In genomic region chr9:136441191-136441680, GRCh38 we compare ENCODE assay signal across 21 cellular contexts. TPM values are rescaled to one million over a fixed set of nuclear protein-coding genes. Genes with fewer than 3 reads are reported as not detected.
DNase-seq lines count a peak whose midpoint lies in the region; ATAC-seq, FAIRE-seq and TF ChIP-seq lines count a peak whose summit lies in the region.
"Had no signal": no experiment of that assay in that cellular context is flagged by ENCODE, and none has a peak within 500 bp of the region (broad histone marks: within the 10 kb centered on the region; RNA-seq: fewer than 3 reads in every experiment).

No MANE protein-coding gene starts in this region.

- peaks cover 24% of the 10 kb centered on the region for H3K79me2 ChIP-seq in HepG2 (ENCODE audit: insufficient read depth, low read length)

- TF ChIP-seq POLR2A in HepG2 (IDR thresholded peaks at IDR 0.05; ENCODE audit: insufficient read depth in 1 of 2, low read depth in 2 of 2, low read length in 2 of 2), result 0 out of 4 replicates have a peak, but pooled peaks of 1 of the 2 experiments have one; percentile 9

- peak overlapping the region; percentile 35 for H3K4me3 Mint-ChIP-seq in Caco-2 (ENCODE audit: unreplicated experiment)

- POLR2A ChIA-PET in Caco-2 (lab: Charles Lee), result no interaction called here
- POLR2A ChIA-PET in HepG2 (lab: Yijun Ruan, JAX), result no interaction called here

- H3K4me2 ChIP-seq in HepG2 (ENCODE audit: low read depth, low read length), result no peak overlapping the region
- H3K4me2 ChIP-seq: hepatocyte, PC-9 had no signal

- WGBS in HepG2 (ENCODE audit: low lambda C conversion rate), result 87% methylated on average over 13 of the region's 15 CpGs

- H3K27ac ChIP-seq in VCaP, result peak overlapping the region; percentile 91
- peak overlapping the region; percentile 76 for H3K27ac ChIP-seq in HepG2 (ENCODE audit: extremely low read length, insufficient read depth, low read length)
- H3K27ac ChIP-seq: hepatocyte, parathyroid adenoma, PC-9, suprapubic skin had no signal

- TF ChIP-seq EP300 in HepG2 (IDR thresholded peaks at IDR 0.05; ENCODE audit: low read depth in 2 of 2, low read length in 2 of 2) (no peak), HepG2 (CRISPR knock-in tag; IDR thresholded peaks at IDR 0.05; ENCODE audit: borderline replicate concordance) (no peak)

- H3K36me3 ChIP-seq in Caco-2 (ENCODE audit: control insufficient read depth, insufficient read depth, low read length) (peaks cover 1% of the 10 kb centered on the region; the same call in 1 of the 2 replicates), HepG2 (replicated peaks in 1 of 2; ENCODE audit: control insufficient read depth in 1 of 2, insufficient read depth in 2 of 2, low read length in 2 of 2) (peaks cover 16 to 45% of the 10 kb centered on the region in 2 experiments; a peak in 4 of 5 replicates), mucosa of descending colon (ENCODE audit: low read depth) (peaks cover 6% of the 10 kb centered on the region)

- DNase-seq in A172 (ENCODE audit: low spot score) (peak; percentile 94), Caco-2 (no peak), HepG2 (ENCODE audit: low spot score) (no peak), mucosa of descending colon (no peak), NCI-H1048 (lab: John Stamatoyannopoulos, UW) (no peak)
- DNase-seq: activated T-cell treated with anti-CD3 and anti-CD28 coated beads, Interleukin-2, amount 50 U/mL, for 48 hours; cerebellar nuclear complex; DMS 273 treated with DMSO at 0.1 percent for 48 hours; effector memory CD4-positive, alpha-beta T cell; H9; NCI-H1417 treated with DMSO at 0.1 percent for 48 hours; NCI-H2171 treated with DMSO at 0.1 percent for 48 hours; PC-9; stimulated activated CD4-positive, alpha-beta T cell treated with anti-CD3 and anti-CD28 coated beads, Interleukin-4, amount 100 ng/mL, for 1 hour had no signal

- BruUV-seq in Caco-2 (replicated peaks; lab: Mats Ljungman, UMichigan) (no TSS peak), HepG2 (replicated peaks; lab: Mats Ljungman, UMichigan) (no TSS peak)

- no peak overlapping the region for H2AFZ ChIP-seq in HepG2 (ENCODE audit: low read length)
- H2AFZ ChIP-seq: hepatocyte, parathyroid adenoma, PC-9 had no signal

- H3K9me3 ChIP-seq in Caco-2, result no peaks in the 10 kb centered on the region
- H3K9me3 ChIP-seq in HepG2 (ENCODE audit: low read length), result no peaks in the 10 kb centered on the region
- H3K9me3 ChIP-seq in mucosa of descending colon, result no peaks in the 10 kb centered on the region
- H3K9me3 ChIP-seq: suprapubic skin had no signal

- no peak overlapping the region for H3K4me3 ChIP-seq in Caco-2 (ENCODE audit: low read depth, low read length)
- no peak overlapping the region for H3K4me3 ChIP-seq in HepG2 (replicated peaks in 1 of 3; ENCODE audit: insufficient read depth in 1 of 3, low read depth in 2 of 3, low read length in 3 of 3)
- no peak overlapping the region for H3K4me3 ChIP-seq in mucosa of descending colon
- H3K4me3 ChIP-seq: hepatocyte, PC-9, SK-N-MC, suprapubic skin had no signal

- FAIRE-seq in HepG2 (lab: Jason Lieb, UNC), result no peak

- ATAC-seq in HepG2 (no peak), HG03097 (IDR thresholded peaks at IDR 0.05; ENCODE audit: low FRiP score, unreplicated experiment) (no peak), mucosa of descending colon (no peak), HG03159 (IDR thresholded peaks at IDR 0.05; ENCODE audit: unreplicated experiment) (no peak)

- CTCF ChIA-PET in Caco-2 (lab: Charles Lee), result no interaction called here
- CTCF ChIA-PET in HepG2 (lab: Yijun Ruan, JAX; ENCODE audit: low intra/inter-chr PET ratio, low total read pairs), result no interaction called here

- H3K27me3 Mint-ChIP-seq in Caco-2 (ENCODE audit: insufficient read depth, unreplicated experiment), result no peaks in the 10 kb centered on the region

- H3K27ac Mint-ChIP-seq in Caco-2 (ENCODE audit: unreplicated experiment), result no peak overlapping the region

- no peak for TF ChIP-seq RAD21 in HepG2 (CRISPR knock-in tag; IDR thresholded peaks at IDR 0.05)

- 0 out of 2 replicates have a peak, but pooled peaks cover 2% of the 10 kb centered on the region for H4K20me1 ChIP-seq in HepG2 (ENCODE audit: insufficient read depth, low read length)

- H3K27me3 ChIP-seq in Caco-2 (replicated peaks; ENCODE audit: control insufficient read depth, insufficient read depth, low read length) (no peaks in the 10 kb centered on the region), HepG2 (ENCODE audit: control insufficient read depth in 1 of 2, insufficient read depth in 2 of 2, low read length in 2 of 2) (no peaks in the 10 kb centered on the region; a peak in 1 of 5 replicates)
- H3K27me3 ChIP-seq: hepatocyte, suprapubic skin had no signal

- no peak overlapping the region for H3K9ac ChIP-seq in HepG2 (ENCODE audit: insufficient read depth, low read depth, low read length)
- H3K9ac ChIP-seq: parathyroid adenoma had no signal

- H3K9me3 Mint-ChIP-seq in Caco-2 (ENCODE audit: unreplicated experiment), result no peaks in the 10 kb centered on the region
- H3K9me3 Mint-ChIP-seq: H9 had no signal

- intact Hi-C loops in Caco-2 (cut with micrococcal nuclease; ENCODE audit: unreplicated experiment) (no loop called here), HepG2 (cut with micrococcal nuclease; ENCODE audit: unreplicated experiment) (no loop called here), mucosa of descending colon (cut with DNase I, micrococcal nuclease) (no loop called here)

- H3K4me1 Mint-ChIP-seq in Caco-2 (ENCODE audit: low read depth, unreplicated experiment), result peaks cover 7% of the 10 kb centered on the region

- no peak for TF ChIP-seq CTCF in Caco-2 (IDR thresholded peaks at IDR 0.05; ENCODE audit: insufficient read depth in 1 of 2, low read depth in 1 of 2, low read length in 1 of 2, severe bottlenecking in 1 of 2, unreplicated experiment in 1 of 2)
- TF ChIP-seq CTCF in VCaP (conservative IDR thresholded peaks at IDR 0.05), result no peak
- TF ChIP-seq CTCF in HepG2 (CRISPR knock-in tag; IDR thresholded peaks at IDR 0.05), result no peak
- TF ChIP-seq CTCF in mucosa of descending colon (IDR thresholded peaks at IDR 0.05), result no peak

- H3K4me1 ChIP-seq in Caco-2 (peaks cover 8% of the 10 kb centered on the region), HepG2 (ENCODE audit: insufficient read depth, low read length) (peaks cover 46% of the 10 kb centered on the region), mucosa of descending colon (ENCODE audit: low read depth) (peaks cover 21% of the 10 kb centered on the region)
- H3K4me1 ChIP-seq: parathyroid adenoma had no signal

- in situ Hi-C loops in HepG2 (cut with HindIII; ENCODE audit: extremely low pct_ligation_motif_present, low pct_unique_long_range_greater_than_20kb), result loop anchor here (5.0 kb wide), 1 partner anchor 36 kb away; no protein-coding TSS in a partner anchor

- peaks cover 65% of the 10 kb centered on the region for H3K36me3 Mint-ChIP-seq in Caco-2 (ENCODE audit: insufficient read depth, unreplicated experiment)

RNA-seq across cellular contexts. Expression of gene INPP5E, which starts 1.6 kb away (rescaled TPM):
- 16.6 and 17.6 TPM in 2 replicates for total RNA-seq in A172 (2014; rRNA removed; shearing (Covaris generic))
- total RNA-seq in Caco-2 (2022), result 18.6 and 20.0 TPM in 2 replicates
- 3.0 and 5.5 TPM in 2 replicates for total RNA-seq in HepG2 (2016; rRNA removed; fragmentation: Illumina TruSeq; extraction: Trizol)
- 0.91 and 1.3 TPM in 2 replicates for total RNA-seq in HepG2 (2016; cell fraction: cytosol; rRNA removed; fragmentation: Illumina TruSeq; extraction: Trizol; ENCODE audit: low read depth)
- total RNA-seq in HepG2 (2016; cell fraction: insoluble cytoplasmic fraction; rRNA removed; fragmentation: Illumina TruSeq; extraction: Trizol), result 2.7 and 5.4 TPM in 2 replicates
- total RNA-seq in HepG2 (2016; cell fraction: membrane; rRNA removed; fragmentation: Illumina TruSeq; extraction: Trizol), result 3.3 and 3.4 TPM in 2 replicates
- total RNA-seq in HepG2 (2016; cell fraction: nucleus; rRNA removed; fragmentation: Illumina TruSeq; extraction: Trizol), result 5.6 and 6.0 TPM in 2 replicates
- polyA plus RNA-seq in HepG2 (2011; rRNA removed), result 5.5 and 7.5 TPM in 2 replicates
- polyA plus RNA-seq in HepG2 (2011; cell fraction: cytosol; rRNA removed), result 3.2 and 4.1 TPM in 2 replicates
- 45.5 and 51.1 TPM in 2 replicates for polyA plus RNA-seq in HepG2 (2011; cell fraction: nucleus; rRNA removed)
- polyA plus RNA-seq in HepG2 (2012), result 3.7 and 5.4 TPM in 2 replicates
- polyA plus RNA-seq in HepG2 (2016; cell fraction: cytosol; fragmentation: Illumina TruSeq; extraction: Trizol; ENCODE audit: low read depth), result 0.89 and 1.0 TPM in 2 replicates
- polyA plus RNA-seq in HepG2 (2016; cell fraction: insoluble cytoplasmic fraction; fragmentation: Illumina TruSeq; extraction: Trizol; ENCODE audit: low read depth), result 4.0 and 5.3 TPM in 2 replicates
- 2.6 and 3.1 TPM in 2 replicates for polyA plus RNA-seq in HepG2 (2016; cell fraction: membrane; fragmentation: Illumina TruSeq; extraction: Trizol; ENCODE audit: low read depth)
- 22.1 and 22.8 TPM in 2 replicates for polyA plus RNA-seq in HepG2 (2016; cell fraction: nucleus; fragmentation: Illumina TruSeq; extraction: Trizol; ENCODE audit: insufficient read depth, low read depth)
- polyA minus RNA-seq in HepG2 (2011; rRNA and poly(A)+ RNA removed; ENCODE audit: low replicate concordance), result 5.4 and 5.9 TPM in 2 replicates
- 2.7 and 3.1 TPM in 2 replicates for polyA minus RNA-seq in HepG2 (2011; cell fraction: cytosol; rRNA and poly(A)+ RNA removed)
- polyA minus RNA-seq in HepG2 (2011; cell fraction: nucleus; rRNA and poly(A)+ RNA removed), result 5.8 and 7.5 TPM in 2 replicates
- 10 to 100 TPM in 1 of 3 donors, 1 to 10 TPM in 2; 9.5 to 14.4 (median 9.6) TPM for total RNA-seq in mucosa of descending colon

RNA-seq across cellular contexts. Expression of gene PMPCA, which starts 30.8 kb away (rescaled TPM):
- total RNA-seq in A172 (2014; rRNA removed; shearing (Covaris generic)), result 135 and 169 TPM in 2 replicates
- total RNA-seq in Caco-2 (2022), result 89.9 and 91.5 TPM in 2 replicates
- 75.7 and 88.4 TPM in 2 replicates for total RNA-seq in HepG2 (2016; rRNA removed; fragmentation: Illumina TruSeq; extraction: Trizol)
- total RNA-seq in HepG2 (2016; cell fraction: cytosol; rRNA removed; fragmentation: Illumina TruSeq; extraction: Trizol; ENCODE audit: low read depth), result 14.1 and 15.7 TPM in 2 replicates
- total RNA-seq in HepG2 (2016; cell fraction: insoluble cytoplasmic fraction; rRNA removed; fragmentation: Illumina TruSeq; extraction: Trizol), result 70.5 and 92.4 TPM in 2 replicates
- 21.9 and 22.0 TPM in 2 replicates for total RNA-seq in HepG2 (2016; cell fraction: membrane; rRNA removed; fragmentation: Illumina TruSeq; extraction: Trizol)
- total RNA-seq in HepG2 (2016; cell fraction: nucleus; rRNA removed; fragmentation: Illumina TruSeq; extraction: Trizol), result 58.2 and 62.3 TPM in 2 replicates
- polyA plus RNA-seq in HepG2 (2011; rRNA removed), result 70.2 and 80.2 TPM in 2 replicates
- 44.9 and 55.2 TPM in 2 replicates for polyA plus RNA-seq in HepG2 (2011; cell fraction: cytosol; rRNA removed)
- 206 and 222 TPM in 2 replicates for polyA plus RNA-seq in HepG2 (2011; cell fraction: nucleus; rRNA removed)
- 41.5 and 108 TPM in 2 replicates for polyA plus RNA-seq in HepG2 (2012)
- polyA plus RNA-seq in HepG2 (2016; cell fraction: cytosol; fragmentation: Illumina TruSeq; extraction: Trizol; ENCODE audit: low read depth), result 10.1 and 10.7 TPM in 2 replicates
- 86.9 and 90.6 TPM in 2 replicates for polyA plus RNA-seq in HepG2 (2016; cell fraction: insoluble cytoplasmic fraction; fragmentation: Illumina TruSeq; extraction: Trizol; ENCODE audit: low read depth)
- polyA plus RNA-seq in HepG2 (2016; cell fraction: membrane; fragmentation: Illumina TruSeq; extraction: Trizol; ENCODE audit: low read depth), result 13.3 and 15.7 TPM in 2 replicates
- 114 and 129 TPM in 2 replicates for polyA plus RNA-seq in HepG2 (2016; cell fraction: nucleus; fragmentation: Illumina TruSeq; extraction: Trizol; ENCODE audit: insufficient read depth, low read depth)
- 57.2 and 74.5 TPM in 2 replicates for polyA minus RNA-seq in HepG2 (2011; rRNA and poly(A)+ RNA removed; ENCODE audit: low replicate concordance)
- 22.3 and 23.8 TPM in 2 replicates for polyA minus RNA-seq in HepG2 (2011; cell fraction: cytosol; rRNA and poly(A)+ RNA removed)
- 42.0 and 54.2 TPM in 2 replicates for polyA minus RNA-seq in HepG2 (2011; cell fraction: nucleus; rRNA and poly(A)+ RNA removed)
- 10 to 100 TPM; 42.1 to 50.7 (median 45.1) TPM for total RNA-seq in mucosa of descending colon

RNA-seq across cellular contexts. Expression of gene ENTR1, which starts 30.8 kb away (rescaled TPM):
- total RNA-seq in A172 (2014; rRNA removed; shearing (Covaris generic)), result 99.2 and 148 TPM in 2 replicates
- total RNA-seq in Caco-2 (2022), result 85.2 and 92.6 TPM in 2 replicates
- 56.6 and 76.4 TPM in 2 replicates for total RNA-seq in HepG2 (2016; rRNA removed; fragmentation: Illumina TruSeq; extraction: Trizol)
- 47.6 and 52.6 TPM in 2 replicates for total RNA-seq in HepG2 (2016; cell fraction: cytosol; rRNA removed; fragmentation: Illumina TruSeq; extraction: Trizol; ENCODE audit: low read depth)
- 51.9 and 75.7 TPM in 2 replicates for total RNA-seq in HepG2 (2016; cell fraction: insoluble cytoplasmic fraction; rRNA removed; fragmentation: Illumina TruSeq; extraction: Trizol)
- total RNA-seq in HepG2 (2016; cell fraction: membrane; rRNA removed; fragmentation: Illumina TruSeq; extraction: Trizol), result 90.1 and 92.9 TPM in 2 replicates
- total RNA-seq in HepG2 (2016; cell fraction: nucleus; rRNA removed; fragmentation: Illumina TruSeq; extraction: Trizol), result 59.2 and 73.6 TPM in 2 replicates
- 70.1 and 84.2 TPM in 2 replicates for polyA plus RNA-seq in HepG2 (2011; rRNA removed)
- polyA plus RNA-seq in HepG2 (2011; cell fraction: cytosol; rRNA removed), result 35.5 and 40.6 TPM in 2 replicates
- polyA plus RNA-seq in HepG2 (2011; cell fraction: nucleus; rRNA removed), result 236 and 246 TPM in 2 replicates
- polyA plus RNA-seq in HepG2 (2012), result 48.1 and 65.0 TPM in 2 replicates
- 47.0 and 48.8 TPM in 2 replicates for polyA plus RNA-seq in HepG2 (2016; cell fraction: cytosol; fragmentation: Illumina TruSeq; extraction: Trizol; ENCODE audit: low read depth)
- 57.5 and 58.8 TPM in 2 replicates for polyA plus RNA-seq in HepG2 (2016; cell fraction: insoluble cytoplasmic fraction; fragmentation: Illumina TruSeq; extraction: Trizol; ENCODE audit: low read depth)
- polyA plus RNA-seq in HepG2 (2016; cell fraction: membrane; fragmentation: Illumina TruSeq; extraction: Trizol; ENCODE audit: low read depth), result 70.9 TPM in 2 replicates
- 178 and 194 TPM in 2 replicates for polyA plus RNA-seq in HepG2 (2016; cell fraction: nucleus; fragmentation: Illumina TruSeq; extraction: Trizol; ENCODE audit: insufficient read depth, low read depth)
- polyA minus RNA-seq in HepG2 (2011; rRNA and poly(A)+ RNA removed; ENCODE audit: low replicate concordance), result 57.8 and 122 TPM in 2 replicates
- 17.6 and 22.7 TPM in 2 replicates for polyA minus RNA-seq in HepG2 (2011; cell fraction: cytosol; rRNA and poly(A)+ RNA removed)
- 46.1 and 48.1 TPM in 2 replicates for polyA minus RNA-seq in HepG2 (2011; cell fraction: nucleus; rRNA and poly(A)+ RNA removed)
- total RNA-seq in mucosa of descending colon, result 10 to 100 TPM; 27.8 to 47.6 (median 33.2) TPM

RNA-seq across cellular contexts. Expression of gene SNAPC4, which starts 41.3 kb away (rescaled TPM):
- total RNA-seq in A172 (2014; rRNA removed; shearing (Covaris generic)), result 16.9 and 23.8 TPM in 2 replicates
- total RNA-seq in Caco-2 (2022) (15.3 and 17.2 TPM in 2 replicates), HepG2 (2016; rRNA removed; fragmentation: Illumina TruSeq; extraction: Trizol) (4.3 and 6.0 TPM in 2 replicates), mucosa of descending colon (1 to 10 TPM; 7.4 to 7.6 (median 7.6) TPM)
- 0.51 and 0.88 TPM in 2 replicates for total RNA-seq in HepG2 (2016; cell fraction: cytosol; rRNA removed; fragmentation: Illumina TruSeq; extraction: Trizol; ENCODE audit: low read depth)
- total RNA-seq in HepG2 (2016; cell fraction: insoluble cytoplasmic fraction; rRNA removed; fragmentation: Illumina TruSeq; extraction: Trizol), result 3.9 and 6.1 TPM in 2 replicates
- 1.5 TPM in 2 replicates for total RNA-seq in HepG2 (2016; cell fraction: membrane; rRNA removed; fragmentation: Illumina TruSeq; extraction: Trizol)
- total RNA-seq in HepG2 (2016; cell fraction: nucleus; rRNA removed; fragmentation: Illumina TruSeq; extraction: Trizol), result 7.0 and 9.4 TPM in 2 replicates
- 2.0 and 3.3 TPM in 2 replicates for polyA plus RNA-seq in HepG2 (2011; rRNA removed)
- polyA plus RNA-seq in HepG2 (2011; cell fraction: cytosol; rRNA removed), result 1.0 and 1.7 TPM in 2 replicates
- 20.5 and 27.4 TPM in 2 replicates for polyA plus RNA-seq in HepG2 (2011; cell fraction: nucleus; rRNA removed)
- polyA plus RNA-seq in HepG2 (2012), result 3.3 TPM in 2 replicates
- 0.61 and 0.67 TPM in 2 replicates for polyA plus RNA-seq in HepG2 (2016; cell fraction: cytosol; fragmentation: Illumina TruSeq; extraction: Trizol; ENCODE audit: low read depth)
- polyA plus RNA-seq in HepG2 (2016; cell fraction: insoluble cytoplasmic fraction; fragmentation: Illumina TruSeq; extraction: Trizol; ENCODE audit: low read depth), result 3.3 and 4.8 TPM in 2 replicates
- polyA plus RNA-seq in HepG2 (2016; cell fraction: membrane; fragmentation: Illumina TruSeq; extraction: Trizol; ENCODE audit: low read depth), result 1.2 and 1.3 TPM in 2 replicates
- 37.0 and 38.1 TPM in 2 replicates for polyA plus RNA-seq in HepG2 (2016; cell fraction: nucleus; fragmentation: Illumina TruSeq; extraction: Trizol; ENCODE audit: insufficient read depth, low read depth)
- 1.5 and 5.2 TPM in 2 replicates for polyA minus RNA-seq in HepG2 (2011; rRNA and poly(A)+ RNA removed; ENCODE audit: low replicate concordance)
- 0.53 and 1.1 TPM in 2 replicates for polyA minus RNA-seq in HepG2 (2011; cell fraction: cytosol; rRNA and poly(A)+ RNA removed)
- 6.3 and 6.8 TPM in 2 replicates for polyA minus RNA-seq in HepG2 (2011; cell fraction: nucleus; rRNA and poly(A)+ RNA removed)

RNA-seq across cellular contexts. Expression of gene SEC16A, which starts 41.6 kb away (rescaled TPM):
- total RNA-seq in A172 (2014; rRNA removed; shearing (Covaris generic)), result 35.0 and 46.3 TPM in 2 replicates
- total RNA-seq in Caco-2 (2022), result 76.4 and 81.3 TPM in 2 replicates
- total RNA-seq in HepG2 (2016; rRNA removed; fragmentation: Illumina TruSeq; extraction: Trizol), result 15.9 and 27.7 TPM in 2 replicates
- 3.9 TPM in 2 replicates for total RNA-seq in HepG2 (2016; cell fraction: cytosol; rRNA removed; fragmentation: Illumina TruSeq; extraction: Trizol; ENCODE audit: low read depth)
- 15.7 and 21.0 TPM in 2 replicates for total RNA-seq in HepG2 (2016; cell fraction: insoluble cytoplasmic fraction; rRNA removed; fragmentation: Illumina TruSeq; extraction: Trizol)
- 12.2 and 12.3 TPM in 2 replicates for total RNA-seq in HepG2 (2016; cell fraction: membrane; rRNA removed; fragmentation: Illumina TruSeq; extraction: Trizol)
- 25.4 and 28.9 TPM in 2 replicates for total RNA-seq in HepG2 (2016; cell fraction: nucleus; rRNA removed; fragmentation: Illumina TruSeq; extraction: Trizol)
- 17.9 and 18.9 TPM in 2 replicates for polyA plus RNA-seq in HepG2 (2011; rRNA removed)
- polyA plus RNA-seq in HepG2 (2011; cell fraction: cytosol; rRNA removed), result 12.7 and 13.2 TPM in 2 replicates
- polyA plus RNA-seq in HepG2 (2011; cell fraction: nucleus; rRNA removed), result 71.0 and 81.7 TPM in 2 replicates
- 26.1 and 28.5 TPM in 2 replicates for polyA plus RNA-seq in HepG2 (2012)
- 2.6 and 3.4 TPM in 2 replicates for polyA plus RNA-seq in HepG2 (2016; cell fraction: cytosol; fragmentation: Illumina TruSeq; extraction: Trizol; ENCODE audit: low read depth)
- polyA plus RNA-seq in HepG2 (2016; cell fraction: insoluble cytoplasmic fraction; fragmentation: Illumina TruSeq; extraction: Trizol; ENCODE audit: low read depth), result 29.5 and 38.6 TPM in 2 replicates
- 7.1 and 8.4 TPM in 2 replicates for polyA plus RNA-seq in HepG2 (2016; cell fraction: membrane; fragmentation: Illumina TruSeq; extraction: Trizol; ENCODE audit: low read depth)
- 72.9 and 74.4 TPM in 2 replicates for polyA plus RNA-seq in HepG2 (2016; cell fraction: nucleus; fragmentation: Illumina TruSeq; extraction: Trizol; ENCODE audit: insufficient read depth, low read depth)
- polyA minus RNA-seq in HepG2 (2011; rRNA and poly(A)+ RNA removed; ENCODE audit: low replicate concordance), result 29.0 and 33.5 TPM in 2 replicates
- 27.1 and 28.7 TPM in 2 replicates for polyA minus RNA-seq in HepG2 (2011; cell fraction: cytosol; rRNA and poly(A)+ RNA removed)
- polyA minus RNA-seq in HepG2 (2011; cell fraction: nucleus; rRNA and poly(A)+ RNA removed), result 24.8 and 24.9 TPM in 2 replicates
- 10 to 100 TPM; 60.0 to 69.5 (median 69.3) TPM for total RNA-seq in mucosa of descending colon
